ENCODE assay signal across 10 cellular contexts in the genomic region with DNA sequence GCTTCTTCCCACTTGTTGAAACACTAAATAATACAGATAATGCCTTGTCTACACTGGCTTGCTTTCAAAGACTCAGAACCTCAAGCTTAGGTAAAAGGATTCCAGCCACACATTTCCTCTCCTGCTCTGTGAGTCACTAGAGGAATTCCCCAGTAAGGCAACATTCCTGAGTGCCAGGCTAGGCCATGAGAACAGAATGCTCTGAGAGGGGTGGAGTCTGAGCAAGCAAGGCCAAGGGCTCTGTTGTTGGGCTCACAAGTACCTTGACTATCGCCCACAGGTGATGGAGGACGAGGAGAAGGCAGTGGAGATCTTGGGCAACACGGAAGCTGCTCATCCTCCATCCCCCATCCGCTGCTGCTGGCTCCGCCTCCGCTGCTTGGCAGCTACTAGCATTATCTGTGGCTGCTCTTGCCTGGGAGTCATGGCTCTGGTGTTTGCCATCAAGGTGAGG. TPM values are rescaled to one million over a fixed set of nuclear protein-coding genes. Genes with fewer than 3 reads are reported as not detected.
DNase-seq lines count a peak whose midpoint lies in the region; ATAC-seq, FAIRE-seq and TF ChIP-seq lines count a peak whose summit lies in the region.
"Had no signal": no experiment of that assay in that cellular context is flagged by ENCODE, and none has a peak within 500 bp of the region (broad histone marks: within the 10 kb centered on the region; RNA-seq: fewer than 3 reads in every experiment).

No MANE protein-coding gene starts in this region.

- H3K27me3 ChIP-seq in left ventricle myocardium inferior (ENCODE audit: low read depth) (no peaks in the 10 kb centered on the region), stomach (no peaks in the 10 kb centered on the region)

- H3K9me3 ChIP-seq in HEK293 (ENCODE audit: control insufficient read depth, insufficient read depth, low read depth, low read length) (no peaks in the 10 kb centered on the region), left ventricle myocardium inferior (replicated peaks) (no peaks in the 10 kb centered on the region), stomach (no peaks in the 10 kb centered on the region)

- ATAC-seq in GM18498 (IDR thresholded peaks at IDR 0.05; ENCODE audit: unreplicated experiment) (no peak), sciatic nerve (no peak)
- ATAC-seq: K562 had no signal

- H3K36me3 ChIP-seq in HEK293 (ENCODE audit: control insufficient read depth in 2 of 2, insufficient read depth in 1 of 2, low read length in 2 of 2), result peaks cover 29 to 84% of the 10 kb centered on the region in 2 experiments
- peaks cover 48% of the 10 kb centered on the region for H3K36me3 ChIP-seq in left ventricle myocardium inferior
- peaks cover 45 to 78% (median 65%) of the 10 kb centered on the region in 4 donors for H3K36me3 ChIP-seq in stomach

- TF ChIP-seq CTCF in HEK293 (tag by site-specific recombination; IDR thresholded peaks at IDR 0.05) (no peak), left ventricle myocardium inferior (IDR thresholded peaks at IDR 0.05; ENCODE audit: borderline replicate concordance) (no peak), stomach (IDR thresholded peaks at IDR 0.05) (no peak)

- FAIRE-seq in GM12892 (lab: Jason Lieb, UNC), result no peak
- FAIRE-seq: colon had no signal

- CTCF ChIA-PET in HEK293 (lab: Yijun Ruan, JAX), result interaction anchor here (0.5 to 0.7 kb wide), 2 partner anchors 103 to 196 kb away, joined by 3 read pairs; no protein-coding TSS in a partner anchor

- TF ChIP-seq POLR2A in stomach (IDR thresholded peaks at IDR 0.05) (no peak), GM12892 (IDR thresholded peaks at IDR 0.05; ENCODE audit: low read depth, low read length) (no peak)

- DNase-seq in T1000 (lab: John Stamatoyannopoulos, UW) (peak; percentile 58), left ventricle myocardium inferior (no peak), stomach (peak; percentile 72), GM12892 (ENCODE audit: insufficient read length) (no peak), sciatic nerve (ENCODE audit: low spot score) (no peak)
- no peak for DNase-seq in stimulated activated CD4-positive, alpha-beta T cell treated with anti-CD3 and anti-CD28 coated beads, Interleukin-4, amount 100 ng/mL, for 24 hours

- no peak for TF ChIP-seq EP300 in stomach (IDR thresholded peaks at IDR 0.05)

- H3K4me3 ChIP-seq in HEK293 (ENCODE audit: low read depth, low read length), result no peak overlapping the region
- H3K4me3 ChIP-seq in left ventricle myocardium inferior, result no peak overlapping the region
- H3K4me3 ChIP-seq in stomach, result no peak overlapping the region
- H3K4me3 ChIP-seq: K562 had no signal

- no peak overlapping the region for H3K27ac ChIP-seq in HEK293 (ENCODE audit: extremely low read depth, low read depth, low read length)
- peak overlapping the region; percentile 56 for H3K27ac ChIP-seq in left ventricle myocardium inferior (replicated peaks)
- H3K27ac ChIP-seq in stomach, result peak overlapping the region; percentile 79 to 89 (median 83)

- POLR2A ChIA-PET in HEK293 (lab: Yijun Ruan, JAX), result interaction anchor here (1.0 kb wide), 1 partner anchor 10 kb away, joined by 3 read pairs; no protein-coding TSS in a partner anchor

- H3K4me1 ChIP-seq in HEK293 (ENCODE audit: control insufficient read depth, insufficient read depth, low read length) (no peaks in the 10 kb centered on the region), left ventricle myocardium inferior (peaks cover 31% of the 10 kb centered on the region), stomach (peaks cover 28 to 57% (median 31%) of the 10 kb centered on the region in 4 donors)

- intact Hi-C loops in left ventricle myocardium inferior (cut with micrococcal nuclease) (no loop called here), stomach (cut with DNase I; ENCODE audit: low total_unique reads) (no loop called here), sciatic nerve (cut with DNase I) (no loop called here)

- 60 to 76% (median 68%) methylated on average over 6 of the region's 6 CpGs for WGBS in stomach, 5 donors

TF ChIP-seq in HEK293, 187 proteins besides CTCF, POLR2A, EP300 and RAD21:
- TF ChIP-seq ZBTB17 (tag by site-specific recombination; IDR thresholded peaks at IDR 0.05) (0 out of 2 replicates have a peak, but pooled peaks have one; percentile 32), ZNF169 (tag by site-specific recombination; IDR thresholded peaks at IDR 0.05) (no peak), SCRT2 (tag by site-specific recombination; IDR thresholded peaks at IDR 0.05) (peak; percentile 64)

RNA-seq across cellular contexts. Expression of gene PHKG2, which starts 6.7 kb away (rescaled TPM):
- total RNA-seq in left ventricle myocardium inferior (15.6 TPM), stomach (100 to 1,000 TPM in 1 of 5 donors, 10 to 100 TPM in 4; 18.2 to 104 (median 28.0) TPM), sciatic nerve (21.3 TPM)
- 10 to 100 TPM; 29.3 to 41.5 (median 35.6) TPM for polyA plus RNA-seq in stomach
- 24.4 TPM for polyA plus RNA-seq in GM12892 (2012; ENCODE audit: missing spikeins)

RNA-seq across cellular contexts. Expression of gene CFAP119, which starts 20.4 kb away (rescaled TPM):
- total RNA-seq in left ventricle myocardium inferior (0.69 TPM), stomach (10 to 100 TPM in 2 of 5 donors, 1 to 10 TPM in 1, not detected in 2; 2.0 to 71.2 (median 13.9) TPM), sciatic nerve (5.5 TPM)
- polyA plus RNA-seq in stomach, result 10 to 100 TPM in 1 of 3 donors, 1 to 10 TPM in 2; 8.9 to 11.4 (median 9.4) TPM
- 4.9 TPM for polyA plus RNA-seq in GM12892 (2012; ENCODE audit: missing spikeins)

RNA-seq across cellular contexts. Expression of gene RNF40, which starts 20.6 kb away (rescaled TPM):
- total RNA-seq in left ventricle myocardium inferior (35.6 TPM), stomach (100 to 1,000 TPM in 1 of 5 donors, 10 to 100 TPM in 4; 17.5 to 155 (median 55.1) TPM), sciatic nerve (92.9 TPM)
- 10 to 100 TPM; 43.7 to 57.0 (median 53.9) TPM for polyA plus RNA-seq in stomach
- polyA plus RNA-seq in GM12892 (2012; ENCODE audit: missing spikeins), result 32.1 TPM

RNA-seq across cellular contexts. Expression of gene SRCAP, which starts 42.5 kb away (rescaled TPM):
- total RNA-seq in left ventricle myocardium inferior, result 42.5 TPM
- 10 to 100 TPM; 23.3 to 70.1 (median 56.8) TPM for total RNA-seq in stomach
- 10 to 100 TPM in 1 of 3 donors, 1 to 10 TPM in 2; 1.2 to 12.1 (median 4.4) TPM for polyA plus RNA-seq in stomach
- 6.0 TPM for polyA plus RNA-seq in GM12892 (2012; ENCODE audit: missing spikeins)
- 59.3 TPM for total RNA-seq in sciatic nerve

RNA-seq across cellular contexts. Expression of gene ZNF629, which starts 45.5 kb away (rescaled TPM):
- 21.1 TPM for total RNA-seq in left ventricle myocardium inferior
- 10 to 100 TPM; 10.7 to 21.3 (median 18.3) TPM for total RNA-seq in stomach
- polyA plus RNA-seq in stomach, result 1 to 10 TPM; 4.4 to 5.9 (median 4.9) TPM
- polyA plus RNA-seq in GM12892 (2012; ENCODE audit: missing spikeins), result 0.30 TPM
- 14.0 TPM for total RNA-seq in sciatic nerve

Comparison
In these comparisons a context has a peak if more than half of its experiments do, and no peak if none do; other contexts are left out.
1. DNase-seq: peak in T1000 (single experiment) and stomach (single experiment); none in left ventricle myocardium inferior (single experiment), stimulated activated CD4-positive, alpha-beta T cell treated with anti-CD3 and anti-CD28 coated beads, Interleukin-4, amount 100 ng/mL, for 24 hours (single experiment), GM12892 (single experiment) and sciatic nerve (single experiment).